ENCODE assay signal across 7 cellular contexts in the genomic region with DNA sequence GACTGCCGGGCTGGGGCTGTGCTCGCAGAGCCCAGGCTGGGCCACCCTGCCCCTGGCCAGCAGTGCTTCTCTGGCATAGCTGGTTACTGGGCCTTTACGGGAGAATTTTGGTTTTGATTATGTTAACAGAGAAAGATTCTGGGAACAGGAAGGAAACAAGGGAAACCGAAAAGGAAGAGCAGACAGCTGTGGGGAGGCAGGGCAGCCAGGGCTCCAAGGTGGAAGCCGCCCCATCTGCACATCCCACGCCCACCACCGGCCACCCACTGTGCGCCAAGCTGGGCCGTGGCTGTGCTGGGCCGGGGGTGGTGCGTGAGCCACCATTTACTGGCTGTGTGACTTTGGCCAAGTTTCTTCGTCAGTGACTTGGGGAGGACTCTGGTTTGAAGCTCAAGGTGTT. TPM values are rescaled to one million over a fixed set of nuclear protein-coding genes. Genes with fewer than 3 reads are reported as not detected.
A peak's percentile ranks its signal among the peaks of the same experiment; 100 is the strongest.
DNase-seq lines count a peak whose midpoint lies in the region; ATAC-seq and TF ChIP-seq lines count a peak whose summit lies in the region.

No MANE protein-coding gene starts in this region.

- BruUV-seq in Panc1 (replicated peaks; lab: Mats Ljungman, UMichigan), result no TSS peak

- peaks cover 82% of the 10 kb centered on the region for H3K4me1 Mint-ChIP-seq in stimulated activated memory B cell treated with anti-CD40 and anti-IgM and Interleukin-4, amounts not matched to agents 10 μg/mL and 1 μg/mL and 100 μg/mL, for 72 hours

- CTCF ChIA-PET in Panc1 (lab: Charles Lee), result no interaction called here

- peak overlapping the region; percentile 90 for H3K27ac Mint-ChIP-seq in stimulated activated memory B cell treated with anti-CD40 and anti-IgM and Interleukin-4, amounts not matched to agents 10 μg/mL and 1 μg/mL and 100 μg/mL, for 72 hours

- TF ChIP-seq CTCF in Panc1 (IDR thresholded peaks at IDR 0.05), result no peak

- peaks cover 11% of the 10 kb centered on the region for H3K36me3 Mint-ChIP-seq in stimulated activated memory B cell treated with anti-CD40 and anti-IgM and Interleukin-4, amounts not matched to agents 10 μg/mL and 1 μg/mL and 100 μg/mL, for 72 hours

- intact Hi-C loops in Panc1 (cut with micrococcal nuclease; ENCODE audit: unreplicated experiment), result no loop called here

- no peaks in the 10 kb centered on the region for H3K9me3 Mint-ChIP-seq in stimulated activated memory B cell treated with anti-CD40 and anti-IgM and Interleukin-4, amounts not matched to agents 10 μg/mL and 1 μg/mL and 100 μg/mL, for 72 hours

- H3K9me3 ChIP-seq in Panc1 (ENCODE audit: control insufficient read depth, insufficient read depth, low read depth, low read length), result no peaks in the 10 kb centered on the region

- POLR2A ChIA-PET in Panc1 (lab: Charles Lee), result no interaction called here

- peak overlapping the region; percentile 82 for H3K4me3 Mint-ChIP-seq in stimulated activated memory B cell treated with anti-CD40 and anti-IgM and Interleukin-4, amounts not matched to agents 10 μg/mL and 1 μg/mL and 100 μg/mL, for 72 hours

- DNase-seq in Panc1 (ENCODE audit: low read depth, low spot score), result no peak
- DNase-seq in fibroblast of peridontal ligament (ENCODE audit: extremely low read depth), result peak; percentile 30
- no peak for DNase-seq in H7
- DNase-seq in NCI-H1417 treated with DMSO at 0.1 percent for 48 hours (lab: John Stamatoyannopoulos, UW), result no peak
- no peak for DNase-seq in G401 (ENCODE audit: low spot score)

- H3K4me1 ChIP-seq in Panc1 (ENCODE audit: control insufficient read depth, insufficient read depth, low read length), result peaks cover 38% of the 10 kb centered on the region

- in situ Hi-C loops in Panc1 (cut with HindIII; ENCODE audit: low pct_unique_long_range_greater_than_20kb, low sequenced_read_pairs), result no loop called here
- in situ Hi-C loops in G401 (cut with HindIII; ENCODE audit: low sequenced_read_pairs), result no loop called here

- H3K36me3 ChIP-seq in Panc1 (ENCODE audit: control insufficient read depth, insufficient read depth, low read length), result no peaks in the 10 kb centered on the region
- H3K36me3 ChIP-seq in H7 (replicated peaks; ENCODE audit: control insufficient read depth, insufficient read depth, low read length), result no peaks in the 10 kb centered on the region

- peak overlapping the region; percentile 54; the same call in 1 of the 2 replicates for H3K27ac ChIP-seq in Panc1 (ENCODE audit: low read length)

- no peaks in the 10 kb centered on the region for H3K27me3 Mint-ChIP-seq in stimulated activated memory B cell treated with anti-CD40 and anti-IgM and Interleukin-4, amounts not matched to agents 10 μg/mL and 1 μg/mL and 100 μg/mL, for 72 hours

- ATAC-seq in GM19395 (IDR thresholded peaks at IDR 0.05; ENCODE audit: unreplicated experiment) (peak; percentile 16), Panc1 (no peak)
- no peak for ATAC-seq in stimulated activated memory B cell treated with anti-CD40 and anti-IgM and Interleukin-4, amounts not matched to agents 10 μg/mL and 1 μg/mL and 100 μg/mL, for 72 hours

- H3K4me3 ChIP-seq in Panc1 (ENCODE audit: low read depth in 2 of 2, low read length in 2 of 2) (no peak overlapping the region), H7 (ENCODE audit: insufficient read depth, low read depth, low read length) (no peak overlapping the region)

- H3K27me3 ChIP-seq in Panc1 (ENCODE audit: control insufficient read depth, insufficient read depth, low read length), result no peaks in the 10 kb centered on the region
- H3K27me3 ChIP-seq in H7 (ENCODE audit: control insufficient read depth, insufficient read depth, low read length), result no peaks in the 10 kb centered on the region; the same call in 1 of the 2 replicates

RNA-seq across cellular contexts. Expression of a gene that starts 20.1 kb away (rescaled TPM):
- total RNA-seq in Panc1 (2021; ENCODE audit: unreplicated experiment), result 93.4 TPM
- 56.2 TPM for polyA plus RNA-seq in Panc1 (2012; ENCODE audit: insufficient read length)
- 20.4 and 35.5 TPM in 2 replicates for total RNA-seq in H7 (2014; rRNA removed; shearing (Covaris generic))
- total RNA-seq in G401 (2014; rRNA removed; shearing (Covaris generic)), result 9.0 TPM in 2 replicates

RNA-seq across cellular contexts. Expression of a gene that starts 30.7 kb away (rescaled TPM):
- total RNA-seq in Panc1 (2021; ENCODE audit: unreplicated experiment), result 158 TPM
- polyA plus RNA-seq in Panc1 (2012; ENCODE audit: insufficient read length), result 126 TPM
- 201 and 224 TPM in 2 replicates for total RNA-seq in H7 (2014; rRNA removed; shearing (Covaris generic))
- total RNA-seq in G401 (2014; rRNA removed; shearing (Covaris generic)), result 82.3 and 121 TPM in 2 replicates

RNA-seq across cellular contexts. Expression of a gene that starts 56.8 kb away (rescaled TPM):
- 60.3 TPM for total RNA-seq in Panc1 (2021; ENCODE audit: unreplicated experiment)
- polyA plus RNA-seq in Panc1 (2012; ENCODE audit: insufficient read length), result 59.6 TPM
- 44.6 and 51.3 TPM in 2 replicates for total RNA-seq in H7 (2014; rRNA removed; shearing (Covaris generic))
- 42.9 and 57.7 TPM in 2 replicates for total RNA-seq in G401 (2014; rRNA removed; shearing (Covaris generic))
